ENCODE assay signal across 8 cellular contexts in the genomic region with DNA sequence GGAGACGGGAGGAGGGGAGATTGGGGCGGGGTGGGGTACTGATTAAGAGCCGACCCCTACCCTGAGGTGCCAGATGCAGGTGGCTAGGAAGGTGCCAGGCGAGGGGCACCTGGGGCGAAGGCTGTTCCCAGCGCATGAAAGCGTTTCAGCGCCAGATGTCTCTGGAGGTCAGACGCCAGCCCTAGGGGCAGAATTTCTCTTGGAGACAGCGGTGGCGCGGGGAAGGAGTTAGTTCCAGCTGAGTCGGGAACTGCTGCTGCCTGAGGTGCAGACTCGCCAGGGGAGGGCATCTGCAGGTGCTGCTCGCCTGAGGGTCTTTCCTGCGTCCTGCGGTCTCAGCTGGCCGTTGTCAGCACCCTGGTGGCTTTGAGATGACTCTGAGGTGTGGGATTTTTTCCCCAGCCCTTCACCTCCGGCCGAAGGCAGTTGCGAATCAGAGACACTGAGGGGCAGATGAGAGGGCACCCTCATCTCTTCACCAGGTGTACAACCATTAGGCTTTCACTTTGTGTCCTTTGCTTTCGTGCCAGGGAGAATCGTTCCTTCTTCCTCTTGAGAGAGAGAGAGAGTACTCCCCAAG. TPM values are rescaled to one million over a fixed set of nuclear protein-coding genes. Genes with fewer than 3 reads are reported as not detected.
DNase-seq lines count a peak whose midpoint lies in the region; ATAC-seq, FAIRE-seq and TF ChIP-seq lines count a peak whose summit lies in the region.

No MANE protein-coding gene starts in this region.

- H3K79me2 ChIP-seq in keratinocyte (ENCODE audit: control insufficient read depth, insufficient read depth, low read length) = no peaks in the 10 kb centered on the region

- peak overlapping the region; percentile 78 for H2AFZ ChIP-seq in keratinocyte (ENCODE audit: control insufficient read depth, low read length)

- in situ Hi-C loops in brain microvascular endothelial cell (cut with HindIII; ENCODE audit: low pct_ligation_motif_present, low sequenced_read_pairs) = no loop called here

- H4K20me1 ChIP-seq in keratinocyte (ENCODE audit: control insufficient read depth, extremely low read depth, insufficient read depth, low read length) = no peaks in the 10 kb centered on the region

- H3K4me1 ChIP-seq in SJCRH30 = peaks cover 11% of the 10 kb centered on the region
- H3K4me1 ChIP-seq in keratinocyte (ENCODE audit: control insufficient read depth, extremely low read depth, insufficient read depth, low read length) = peaks cover 48% of the 10 kb centered on the region

- peak overlapping the region; percentile 95 for H3K4me2 ChIP-seq in keratinocyte (ENCODE audit: control insufficient read depth, extremely low read depth, insufficient read depth, low read depth, low read length)

- peak overlapping the region; percentile 70 for H3K4me3 ChIP-seq in SJCRH30
- H3K4me3 ChIP-seq in brain microvascular endothelial cell (ENCODE audit: low read depth, low read length) = peak overlapping the region; percentile 53
- peak overlapping the region; percentile 59 to 84 (median 74) for H3K4me3 ChIP-seq in keratinocyte (ENCODE audit: control insufficient read depth in 2 of 3, extremely low read depth in 1 of 3, insufficient read depth in 2 of 3, low read depth in 1 of 3, low read length in 3 of 3)

- H3K9ac ChIP-seq in keratinocyte (ENCODE audit: control insufficient read depth, extremely low read depth, insufficient read depth, low read length) = peak overlapping the region; percentile 73

- H3K36me3 ChIP-seq in SJCRH30 (no peaks in the 10 kb centered on the region), brain microvascular endothelial cell (replicated peaks) (no peaks in the 10 kb centered on the region), keratinocyte (ENCODE audit: control insufficient read depth in 2 of 2, extremely low read depth in 1 of 2, insufficient read depth in 2 of 2, low read length in 2 of 2) (no peaks in the 10 kb centered on the region)

- DNase-seq in NCI-H187 (lab: John Stamatoyannopoulos, UW) (peak; percentile 26 to 68), NCI-H187 treated with DMSO at 0.1 percent for 48 hours (lab: John Stamatoyannopoulos, UW) (no peak), HPDE6-E6E7 (ENCODE audit: extremely low spot score) (peak; percentile 38), SJCRH30 (peak; percentile 33 to 63), brain microvascular endothelial cell (no peak), keratinocyte (ENCODE audit: low read depth, low spot score) (no peak)
- DNase-seq in stimulated activated CD4-positive, alpha-beta T cell treated with anti-CD3 and anti-CD28 coated beads, Interleukin-12 subunit alpha, Interleukin-12 subunit beta, amount 100 ng/mL, for 48 hours (ENCODE audit: low read depth in 2 of 3, low spot score in 1 of 3) = peak in 2 of 3 donors; percentile 4 to 11

- peaks cover 2% of the 10 kb centered on the region for H3K9me1 ChIP-seq in keratinocyte (ENCODE audit: control insufficient read depth, extremely low read depth, insufficient read depth, low read length)

- peak; percentile 14 for TF ChIP-seq CTCF in brain microvascular endothelial cell (IDR thresholded peaks at IDR 0.05; ENCODE audit: low read depth, low read length, missing control alignments)
- TF ChIP-seq CTCF in keratinocyte (optimal IDR thresholded peaks at IDR 0.05 in 1 of 3, IDR thresholded peaks at IDR 0.05 in 1 of 3, conservative IDR thresholded peaks at IDR 0.05 in 1 of 3; ENCODE audit: extremely low read depth in 1 of 3, insufficient read depth in 2 of 3, low read length in 3 of 3) = peak in 2 of 3 experiments; percentile 10 to 13

- dilution Hi-C loops in keratinocyte (cut with MboI; ENCODE audit: extremely low pct_ligation_motif_present, low sequenced_read_pairs) = no loop called here

- H3K27me3 ChIP-seq in SJCRH30 (no peaks in the 10 kb centered on the region), brain microvascular endothelial cell (replicated peaks) (no peaks in the 10 kb centered on the region), keratinocyte (ENCODE audit: control insufficient read depth, extremely low read depth, insufficient read depth, low read length) (no peaks in the 10 kb centered on the region)

- FAIRE-seq in keratinocyte (lab: Jason Lieb, UNC) = no peak

- no peak for ATAC-seq in GM21528 (IDR thresholded peaks at IDR 0.05; ENCODE audit: low FRiP score, unreplicated experiment)

- H3K27ac ChIP-seq in SJCRH30 (peak overlapping the region; percentile 10; the same call in 1 of the 2 replicates), brain microvascular endothelial cell (no peak overlapping the region), keratinocyte (ENCODE audit: control insufficient read depth, insufficient read depth, low read length) (peak overlapping the region; percentile 52)

- H3K9me3 ChIP-seq in SJCRH30 (replicated peaks) (no peaks in the 10 kb centered on the region), keratinocyte (ENCODE audit: control insufficient read depth, low read depth, low read length) (no peaks in the 10 kb centered on the region)

RNA-seq across cellular contexts. Expression of gene CGN, which starts 0.5 kb away (rescaled TPM):
- 1.2 TPM in 2 replicates for total RNA-seq in SJCRH30 (2014; rRNA removed; shearing (Covaris generic))
- polyA plus RNA-seq in keratinocyte = 2.0 to 4.1 TPM (median 2.9 TPM) in 3 replicates
- 28.0 TPM for polyA plus RNA-seq in keratinocyte (2011; ENCODE audit: low read depth)
- polyA plus RNA-seq in keratinocyte (2011; cell fraction: cytosol; rRNA removed) = 1.2 and 1.8 TPM in 2 replicates
- 11.2 and 11.8 TPM in 2 replicates for polyA plus RNA-seq in keratinocyte (2011; cell fraction: nucleus; rRNA removed)
- polyA plus RNA-seq in keratinocyte (2012; ENCODE audit: low replicate concordance) = 5.5 and 22.1 TPM in 2 replicates
- polyA minus RNA-seq in keratinocyte = 1.6 to 9.2 TPM (median 4.0 TPM) in 3 replicates
- 1.2 TPM for polyA minus RNA-seq in keratinocyte (2011; cell fraction: cytosol; rRNA and poly(A)+ RNA removed)
- polyA minus RNA-seq in keratinocyte (2011; cell fraction: nucleus; rRNA and poly(A)+ RNA removed) = 3.5 and 4.7 TPM in 2 replicates

RNA-seq across cellular contexts. Expression of gene TUFT1, which starts 28.4 kb away (rescaled TPM):
- 8.1 and 8.3 TPM in 2 replicates for total RNA-seq in SJCRH30 (2014; rRNA removed; shearing (Covaris generic))
- 70.0 to 82.3 TPM (median 80.1 TPM) in 3 replicates for polyA plus RNA-seq in keratinocyte
- 232 TPM for polyA plus RNA-seq in keratinocyte (2011; ENCODE audit: low read depth)
- 68.6 and 92.2 TPM in 2 replicates for polyA plus RNA-seq in keratinocyte (2011; cell fraction: cytosol; rRNA removed)
- polyA plus RNA-seq in keratinocyte (2011; cell fraction: nucleus; rRNA removed) = 155 and 156 TPM in 2 replicates
- polyA plus RNA-seq in keratinocyte (2012; ENCODE audit: low replicate concordance) = 65.9 and 73.6 TPM in 2 replicates
- polyA minus RNA-seq in keratinocyte = 52.3 to 67.8 TPM (median 57.4 TPM) in 3 replicates
- 54.3 TPM for polyA minus RNA-seq in keratinocyte (2011; cell fraction: cytosol; rRNA and poly(A)+ RNA removed)
- 52.9 and 96.0 TPM in 2 replicates for polyA minus RNA-seq in keratinocyte (2011; cell fraction: nucleus; rRNA and poly(A)+ RNA removed)

RNA-seq across cellular contexts. Expression of gene POGZ, which starts 52.4 kb away (rescaled TPM):
- total RNA-seq in SJCRH30 (2014; rRNA removed; shearing (Covaris generic)) = 32.1 and 39.5 TPM in 2 replicates
- polyA plus RNA-seq in keratinocyte = 24.9 to 29.9 TPM (median 28.8 TPM) in 3 replicates
- 11.9 TPM for polyA plus RNA-seq in keratinocyte (2011; ENCODE audit: low read depth)
- polyA plus RNA-seq in keratinocyte (2011; cell fraction: cytosol; rRNA removed) = 8.9 and 12.5 TPM in 2 replicates
- 117 and 126 TPM in 2 replicates for polyA plus RNA-seq in keratinocyte (2011; cell fraction: nucleus; rRNA removed)
- 14.4 and 18.6 TPM in 2 replicates for polyA plus RNA-seq in keratinocyte (2012; ENCODE audit: low replicate concordance)
- 53.3 to 105 TPM (median 69.6 TPM) in 3 replicates for polyA minus RNA-seq in keratinocyte
- 11.9 TPM for polyA minus RNA-seq in keratinocyte (2011; cell fraction: cytosol; rRNA and poly(A)+ RNA removed)
- polyA minus RNA-seq in keratinocyte (2011; cell fraction: nucleus; rRNA and poly(A)+ RNA removed) = 38.3 and 84.5 TPM in 2 replicates

Comparison
In these comparisons a context has a peak if more than half of its experiments do, and no peak if none do; other contexts are left out.
1. DNase-seq: peak in NCI-H187 (2 of 2), HPDE6-E6E7 (single experiment), SJCRH30 (2 of 2) and stimulated activated CD4-positive, alpha-beta T cell treated with anti-CD3 and anti-CD28 coated beads, Interleukin-12 subunit alpha, Interleukin-12 subunit beta, amount 100 ng/mL, for 48 hours (2 of 3); none in NCI-H187 treated with DMSO at 0.1 percent for 48 hours (single experiment), brain microvascular endothelial cell (single experiment) and keratinocyte (single experiment).
2. Peak in every context shown above with its lines, with median percentiles within 50 percentile points of each other: H3K4me3 ChIP-seq.